ENCODE assay signal across 13 cellular contexts in the genomic region with DNA sequence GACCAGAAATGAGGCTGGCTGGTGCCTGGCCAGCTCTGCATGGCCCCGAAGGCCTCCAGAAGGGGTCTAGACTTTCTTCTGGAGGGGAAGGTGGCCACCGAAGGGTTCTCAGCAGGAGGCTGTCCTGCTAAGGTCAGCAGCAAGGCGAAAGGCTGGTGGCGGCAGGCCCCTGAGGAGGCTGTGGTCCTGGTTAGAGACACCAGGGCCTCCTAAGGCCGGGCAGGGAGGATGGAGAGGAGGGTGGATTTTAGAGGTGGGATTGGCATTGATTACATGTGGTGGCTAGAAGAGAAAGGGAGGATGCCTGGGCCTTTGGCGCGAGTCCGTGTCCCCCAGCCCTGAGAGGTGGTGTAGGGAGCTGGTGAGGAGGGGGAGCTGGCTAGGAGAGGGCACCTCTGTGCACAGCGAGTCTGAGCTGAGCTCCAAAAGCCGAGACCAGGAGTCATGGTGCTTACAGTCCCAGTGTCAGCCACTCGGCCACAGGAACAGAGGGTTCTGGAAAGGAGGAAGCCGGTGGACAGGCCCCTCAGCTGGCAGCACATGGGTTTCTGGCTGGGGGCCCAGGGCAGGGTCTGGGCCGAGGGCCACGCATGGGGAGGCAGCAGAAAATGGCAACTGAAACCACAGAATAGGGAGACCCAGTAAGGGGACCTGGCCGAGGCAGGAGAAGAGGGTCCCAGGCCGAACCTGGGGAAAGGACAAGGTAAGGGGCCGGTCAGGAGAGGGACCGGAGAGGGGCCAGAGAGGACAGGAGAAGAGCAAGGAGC. TPM values are rescaled to one million over a fixed set of nuclear protein-coding genes. Genes with fewer than 3 reads are reported as not detected.
DNase-seq lines count a peak whose midpoint lies in the region; ATAC-seq and TF ChIP-seq lines count a peak whose summit lies in the region.
"Had no signal": no experiment of that assay in that cellular context is flagged by ENCODE, and none has a peak within 500 bp of the region (broad histone marks: within the 10 kb centered on the region; RNA-seq: fewer than 3 reads in every experiment).

No MANE protein-coding gene starts in this region.

- H3K36me3 Mint-ChIP-seq in endothelial cell (ENCODE audit: low read depth, unreplicated experiment), result peaks cover 15% of the 10 kb centered on the region

- H3K4me1 ChIP-seq in DOHH2 (ENCODE audit: control insufficient read depth, low read length) (peaks cover 97% of the 10 kb centered on the region), OCI-LY7 (ENCODE audit: insufficient read depth, low read length, poor library complexity, severe bottlenecking) (peaks cover 35% of the 10 kb centered on the region), psoas muscle (peaks cover 11% of the 10 kb centered on the region)

- H3K79me2 ChIP-seq in DOHH2 (ENCODE audit: control insufficient read depth, low read length) (peaks cover 47% of the 10 kb centered on the region), OCI-LY7 (ENCODE audit: insufficient read depth, low read depth, low read length) (peaks cover 17% of the 10 kb centered on the region; the same call in 1 of the 2 replicates)

- 73 to 81% (median 78%) methylated on average over 18 of the region's 18 CpGs for WGBS in psoas muscle, 3 donors

- H4K20me1 ChIP-seq in DOHH2 (ENCODE audit: control insufficient read depth, insufficient read depth, low read depth, low read length), result no peaks in the 10 kb centered on the region; the same call in 1 of the 2 replicates
- H4K20me1 ChIP-seq in OCI-LY7 (ENCODE audit: insufficient read depth, low read length), result no peaks in the 10 kb centered on the region

- peak overlapping the region; percentile 84; the same call in 1 of the 2 replicates for H3K4me3 ChIP-seq in DOHH2 (ENCODE audit: low read length)
- H3K4me3 ChIP-seq in OCI-LY7 (ENCODE audit: low read depth, low read length, poor library complexity, severe bottlenecking), result peak overlapping the region; percentile 80
- peak overlapping the region; percentile 58 for H3K4me3 ChIP-seq in psoas muscle
- H3K4me3 ChIP-seq: body of pancreas had no signal

- intact Hi-C loops in OCI-LY7 (cut with micrococcal nuclease; ENCODE audit: unreplicated experiment) (no loop called here), psoas muscle (cut with DNase I) (loop anchor here in 1 of 2 donors (5.0 kb wide), 1 partner anchor 93 kb away; the partner anchor contains the start of gene CATSPERZ)

- no peaks in the 10 kb centered on the region for H3K9me3 ChIP-seq in DOHH2 (ENCODE audit: control insufficient read depth, insufficient read depth, low read length)
- H3K9me3 ChIP-seq in OCI-LY7 (ENCODE audit: low read length), result no peaks in the 10 kb centered on the region
- no peaks in the 10 kb centered on the region for H3K9me3 ChIP-seq in psoas muscle
- H3K9me3 ChIP-seq: body of pancreas had no signal

- H3F3A ChIP-seq in DOHH2 (ENCODE audit: control insufficient read depth, insufficient read depth), result peaks cover 30% of the 10 kb centered on the region

- H3K4me2 ChIP-seq in DOHH2 (ENCODE audit: low read length) (peak overlapping the region; percentile 77), OCI-LY7 (ENCODE audit: low read length) (peak overlapping the region; percentile 92)

- H2AFZ ChIP-seq in OCI-LY7 (ENCODE audit: low read length), result no peak overlapping the region

- H3K9me2 ChIP-seq in DOHH2 (replicated peaks; ENCODE audit: control insufficient read depth, low read length), result no peaks in the 10 kb centered on the region
- no peaks in the 10 kb centered on the region for H3K9me2 ChIP-seq in OCI-LY7 (ENCODE audit: insufficient read depth, low read length)

- peak overlapping the region; percentile 48 for H3K27ac Mint-ChIP-seq in endothelial cell (ENCODE audit: unreplicated experiment)

- no peaks in the 10 kb centered on the region for H3K9me3 Mint-ChIP-seq in endothelial cell (ENCODE audit: unreplicated experiment)

- DNase-seq in OCI-LY7 (ENCODE audit: low spot score) (no peak), endothelial cell (ENCODE audit: low spot score) (no peak), psoas muscle (no peak), DMS53 (lab: John Stamatoyannopoulos, UW) (no peak)
- no peak for DNase-seq in activated effector memory CD4-positive, alpha-beta T cell treated with Interleukin-2 at 50 U/mL for 16 hours
- DNase-seq: body of pancreas, EL, NCI-H1694 had no signal

- H3K27me3 ChIP-seq in DOHH2 (ENCODE audit: control insufficient read depth, low read length) (no peaks in the 10 kb centered on the region), psoas muscle (ENCODE audit: insufficient read depth in 3 of 3, low read length in 2 of 3) (no peaks in the 10 kb centered on the region)
- H3K27me3 ChIP-seq: body of pancreas had no signal

- H3K4me3 Mint-ChIP-seq in endothelial cell (ENCODE audit: unreplicated experiment), result no peak overlapping the region

- H3K36me3 ChIP-seq in DOHH2 (ENCODE audit: control insufficient read depth, low read length) (peaks cover 81% of the 10 kb centered on the region), OCI-LY7 (ENCODE audit: insufficient read depth, low read length) (peaks cover 80% of the 10 kb centered on the region), psoas muscle (ENCODE audit: insufficient read depth in 1 of 2, low read depth in 1 of 2) (peaks cover 3 to 43% of the 10 kb centered on the region in 2 donors)

- H3K4me1 Mint-ChIP-seq in endothelial cell (ENCODE audit: unreplicated experiment), result peaks cover 28% of the 10 kb centered on the region

- peaks cover 7% of the 10 kb centered on the region for H3K27me3 Mint-ChIP-seq in endothelial cell (ENCODE audit: unreplicated experiment)

- H3K27ac ChIP-seq in DOHH2 (ENCODE audit: low read depth, low read length) (peak overlapping the region; percentile 95), OCI-LY7 (ENCODE audit: low read depth, low read length, poor library complexity, severe bottlenecking) (peak overlapping the region; percentile 96), psoas muscle (no peak overlapping the region)

- CTCF ChIA-PET in OCI-LY7 (lab: Charles Lee; ENCODE audit: unreplicated experiment), result no interaction called here

- no peak for TF ChIP-seq CTCF in DOHH2 (IDR thresholded peaks at IDR 0.05; ENCODE audit: low read depth, low read length, poor library complexity, severe bottlenecking)
- no peak for TF ChIP-seq CTCF in OCI-LY7 (conservative IDR thresholded peaks at IDR 0.05; ENCODE audit: low read length)
- no peak for TF ChIP-seq CTCF in endothelial cell (IDR thresholded peaks at IDR 0.05; ENCODE audit: unreplicated experiment)
- TF ChIP-seq CTCF in psoas muscle (IDR thresholded peaks at IDR 0.05), result no peak

- BruUV-seq in OCI-LY7 (replicated peaks; lab: Mats Ljungman, UMichigan), result no TSS peak

- no peak for ATAC-seq in psoas muscle
- no peak for ATAC-seq in GM19324 (IDR thresholded peaks at IDR 0.05; ENCODE audit: low FRiP score, unreplicated experiment)
- no peak for ATAC-seq in GM21526 (IDR thresholded peaks at IDR 0.05; ENCODE audit: low FRiP score, unreplicated experiment)
- ATAC-seq: activated CD4-positive, CD25-positive, alpha-beta regulatory T cell treated with anti-CD3 and anti-CD28 coated beads, Interleukin-2, amount 50 U/mL, for 24 hours; body of pancreas; left lobe of liver had no signal

- POLR2A ChIA-PET in OCI-LY7 (lab: Charles Lee), result interaction anchor here (0.8 to 5.1 kb wide), 2 partner anchors 32 to 109 kb away, joined by 4 to 27 read pairs; partner anchors contain the start of genes FKBP2, PRDX5 and TRMT112

RNA-seq across cellular contexts. Expression of gene FERMT3, which starts 2.5 kb away (rescaled TPM):
- 116 and 120 TPM in 2 replicates for total RNA-seq in OCI-LY7 (2014; rRNA removed; shearing (Covaris generic))
- total RNA-seq in OCI-LY7 (2022) (167 and 201 TPM in 2 replicates), endothelial cell (ENCODE audit: unreplicated experiment) (6.2 TPM), psoas muscle (10 to 100 TPM in 1 of 4 donors, 1 to 10 TPM in 3; 6.7 to 11.7 (median 8.4) TPM)
- 1 to 10 TPM; 2.5 to 4.3 (median 3.0) TPM for polyA plus RNA-seq in psoas muscle

RNA-seq across cellular contexts. Expression of gene TRPT1, which starts 17.0 kb away (rescaled TPM):
- total RNA-seq in OCI-LY7 (2014; rRNA removed; shearing (Covaris generic)), result 35.7 and 49.0 TPM in 2 replicates
- 40.1 and 40.6 TPM in 2 replicates for total RNA-seq in OCI-LY7 (2022)
- 23.2 TPM for total RNA-seq in endothelial cell (ENCODE audit: unreplicated experiment)
- 100 to 1,000 TPM in 1 of 4 donors, 10 to 100 TPM in 3; 49.6 to 131 (median 92.5) TPM for total RNA-seq in psoas muscle
- 100 to 1,000 TPM in 2 of 3 donors, 10 to 100 TPM in 1; 88.9 to 109 (median 103) TPM for polyA plus RNA-seq in psoas muscle

RNA-seq across cellular contexts. Expression of gene NUDT22, which starts 17.1 kb away (rescaled TPM):
- total RNA-seq in OCI-LY7 (2014; rRNA removed; shearing (Covaris generic)), result 54.6 and 81.4 TPM in 2 replicates
- total RNA-seq in OCI-LY7 (2022) (98.4 and 100 TPM in 2 replicates), endothelial cell (ENCODE audit: unreplicated experiment) (21.2 TPM), psoas muscle (10 to 100 TPM; 39.6 to 59.3 (median 49.6) TPM)
- polyA plus RNA-seq in psoas muscle, result 10 to 100 TPM; 31.6 to 56.0 (median 43.0) TPM

RNA-seq across cellular contexts. Expression of gene DNAJC4, which starts 21.4 kb away (rescaled TPM):
- 14.1 and 19.2 TPM in 2 replicates for total RNA-seq in OCI-LY7 (2014; rRNA removed; shearing (Covaris generic))
- 42.4 and 56.0 TPM in 2 replicates for total RNA-seq in OCI-LY7 (2022)
- total RNA-seq in endothelial cell (ENCODE audit: unreplicated experiment), result 38.0 TPM
- 10 to 100 TPM; 22.9 to 45.8 (median 30.5) TPM for total RNA-seq in psoas muscle
- 10 to 100 TPM; 29.3 to 39.7 (median 29.6) TPM for polyA plus RNA-seq in psoas muscle

RNA-seq across cellular contexts. Expression of gene STIP1, which starts 23.0 kb away (rescaled TPM):
- total RNA-seq in OCI-LY7 (2014; rRNA removed; shearing (Covaris generic)), result 271 and 309 TPM in 2 replicates
- total RNA-seq in OCI-LY7 (2022) (186 and 240 TPM in 2 replicates), endothelial cell (ENCODE audit: unreplicated experiment) (124 TPM), psoas muscle (100 to 1,000 TPM; 124 to 194 (median 162) TPM)
- 100 to 1,000 TPM; 158 to 207 (median 205) TPM for polyA plus RNA-seq in psoas muscle

Comparison
In these comparisons a context has a peak if more than half of its experiments do, and no peak if none do; other contexts are left out.
1. RNA of gene FERMT3, which starts 2.5 kb away (total RNA-seq): 116 to 201 TPM in OCI-LY7; 6.7 to 11.7 TPM in psoas muscle and 6.2 TPM in endothelial cell (single experiment); every median in the first group is over 4 times any median in the second.
2. Peak in every context shown above with its lines, with median percentiles within 50 percentile points of each other: H3K4me3 ChIP-seq.